28 cellular contexts compared by ENCODE assay signal in genomic region chr14:33934938-33935337, GRCh38.
"Had no signal": no experiment of that assay in that cellular context is flagged by ENCODE, and none has a peak within 500 bp of the region (broad histone marks: within the 10 kb centered on the region; RNA-seq: fewer than 3 reads in every experiment).

No MANE protein-coding gene starts in this region.

- H3K36me3 ChIP-seq: esophagus muscularis mucosa, gastrocnemius medialis had no signal

- H3K27ac ChIP-seq: esophagus muscularis mucosa, foreskin keratinocyte, gastrocnemius medialis had no signal

- ATAC-seq: activated T-cell treated with anti-CD3 and anti-CD28 coated beads, Interleukin-2, amount 50 U/mL, for 72 hours; effector memory CD8-positive, alpha-beta T cell; foreskin keratinocyte; gastrocnemius medialis; heart left ventricle had no signal

- H3K27me3 ChIP-seq: esophagus muscularis mucosa, foreskin keratinocyte, gastrocnemius medialis, heart left ventricle had no signal

- H3K4me3 ChIP-seq: esophagus muscularis mucosa, gastrocnemius medialis, heart left ventricle had no signal

- H3K9me3 ChIP-seq: esophagus muscularis mucosa, gastrocnemius medialis, heart left ventricle had no signal

- DNase-seq: activated CD4-positive, alpha-beta memory T cell treated with anti-CD3 and anti-CD28 coated beads, Interleukin-2, amount 10 ng/mL, durations not matched to agents 7 days and 5 days; activated CD4-positive, alpha-beta T cell treated with anti-CD3 and anti-CD28 coated beads for 1 hour; activated CD4-positive, alpha-beta T cell treated with anti-CD3 and anti-CD28 coated beads for 4 hours; activated CD4-positive, alpha-beta T cell treated with anti-CD3 and anti-CD28 coated beads, Interleukin-2, amount 10 ng/mL, durations not matched to agents 7 days and 5 days; activated CD4-positive, alpha-beta T cell treated with anti-CD3 and anti-CD28 coated beads, Interleukin-2, amount 50 U/mL, for 4 hours; activated CD8-positive, alpha-beta memory T cell treated with anti-CD3 and anti-CD28 coated beads, Interleukin-2, amount 50 U/mL, for 48 hours; activated gamma-delta T cell; activated naive CD4-positive, alpha-beta T cell; activated naive CD4-positive, alpha-beta T cell treated with anti-CD3 and anti-CD28 coated beads, Interleukin-2, amount 10 ng/mL, durations not matched to agents 7 days and 5 days; activated T-cell treated with anti-CD3 and anti-CD28 coated beads for 4 hours; activated T-cell treated with anti-CD3 and anti-CD28 coated beads, Interleukin-2, amount 50 U/mL, for 24 hours; activated T-cell treated with anti-CD3 and anti-CD28 coated beads, Interleukin-2, amount 50 U/mL, for 72 hours; amniotic stem cell; anterior cingulate cortex; caudate nucleus; cortex of kidney; dermis blood vessel endothelial cell; effector CD4-positive, alpha-beta T cell; effector memory CD8-positive, alpha-beta T cell; erythroblast; foreskin keratinocyte; gastrocnemius medialis; glutamatergic neuron; heart left ventricle; T-helper 2 cell had no signal

- FAIRE-seq: astrocyte, colon had no signal

- H3K4me1 ChIP-seq: foreskin keratinocyte had no signal
